34 cellular contexts compared by ENCODE assay signal in the genomic region with DNA sequence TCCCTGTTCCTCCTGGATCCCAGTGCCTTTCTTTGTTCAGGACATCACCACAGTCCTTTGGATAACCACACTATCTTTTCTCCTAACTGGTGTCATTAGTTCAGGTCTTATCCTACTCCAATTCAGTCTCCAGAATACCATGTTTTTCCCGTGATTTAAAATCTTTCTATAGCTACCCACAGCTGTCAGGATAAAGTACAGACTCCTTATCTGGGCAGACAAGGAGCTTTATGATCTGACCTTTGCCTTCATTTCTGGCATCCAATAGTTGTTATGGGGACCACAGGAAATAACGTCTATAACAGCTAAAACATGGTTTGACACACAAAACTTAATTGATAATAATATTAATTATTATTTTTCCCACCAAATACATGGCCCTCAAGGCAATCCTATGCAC.
"Had no signal": no experiment of that assay in that cellular context is flagged by ENCODE, and none has a peak within 500 bp of the region (broad histone marks: within the 10 kb centered on the region; RNA-seq: fewer than 3 reads in every experiment).

No MANE protein-coding gene starts in this region.

- H3K9me3 Mint-ChIP-seq: activated B cell treated with CpG ODN at 0.5 μM for 24 hours; activated CD8-positive, alpha-beta T cell treated with anti-CD3 and anti-CD28 coated beads for 36 hours; activated T-helper 17 cell treated with anti-CD3 and anti-CD28 coated beads, Interleukin-2, amount 50 U/mL, for 72 hours; T-helper 2 cell treated with Interferon-gamma antibody and Interleukin-4, amounts not matched to agents 5 μg/mL and 100 μg/mL, for 36 hours had no signal

- H3K36me3 ChIP-seq: brain microvascular endothelial cell, gastrocnemius medialis, heart right ventricle, WERI-Rb-1 had no signal

- H3K27ac Mint-ChIP-seq: activated B cell treated with CpG ODN at 0.5 μM for 24 hours; activated CD8-positive, alpha-beta T cell treated with anti-CD3 and anti-CD28 coated beads for 36 hours; activated naive CD8-positive, alpha-beta T cell; activated T-helper 17 cell treated with anti-CD3 and anti-CD28 coated beads, Interleukin-2, amount 50 U/mL, for 72 hours; T-helper 17 cell; T-helper 2 cell treated with Interferon-gamma antibody and Interleukin-4, amounts not matched to agents 5 μg/mL and 100 μg/mL, for 36 hours had no signal

- H3K27ac ChIP-seq: brain microvascular endothelial cell, foreskin keratinocyte, gastrocnemius medialis, heart right ventricle, WERI-Rb-1 had no signal

- ATAC-seq: activated CD4-positive, CD25-positive, alpha-beta regulatory T cell treated with anti-CD3 and anti-CD28 coated beads, Interleukin-2, amount 50 U/mL, for 24 hours; activated CD8-positive, alpha-beta T cell treated with anti-CD3 and anti-CD28 coated beads for 36 hours; activated T-cell treated with anti-CD3 and anti-CD28 coated beads, Interleukin-2, amount 50 U/mL, for 4 hours; activated T-helper 17 cell treated with anti-CD3 and anti-CD28 coated beads, Interleukin-2, amount 50 U/mL, for 72 hours; esophagus mucosa; foreskin keratinocyte; gastrocnemius medialis; heart right ventricle; T-helper 17 cell had no signal

- DNase-seq: activated B cell treated with CpG ODN at 0.5 μM for 24 hours; activated CD4-positive, alpha-beta T cell treated with anti-CD3 and anti-CD28 coated beads for 48 hours; activated CD4-positive, alpha-beta T cell treated with anti-CD3 and anti-CD28 coated beads, Interleukin-2, amount 50 U/mL, for 1 hour; activated CD4-positive, alpha-beta T cell treated with anti-CD3 and anti-CD28 coated beads, Interleukin-2, amount 50 U/mL, for 48 hours; activated CD8-positive, alpha-beta memory T cell treated with anti-CD3 and anti-CD28 coated beads for 24 hours; activated CD8-positive, alpha-beta T cell treated with anti-CD3 and anti-CD28 coated beads for 36 hours; activated effector memory CD4-positive, alpha-beta T cell treated with Interleukin-2 at 50 U/mL for 16 hours; activated gamma-delta T cell treated with Interleukin-2 at 50 U/mL for 16 hours; activated naive CD4-positive, alpha-beta T cell treated with anti-CD3 and anti-CD28 coated beads, Interleukin-2, amount 50 U/mL, for 16 hours; activated naive CD4-positive, alpha-beta T cell treated with Interleukin-2 at 50 U/mL for 16 hours; activated T-cell treated with anti-CD3 and anti-CD28 coated beads, Interleukin-2, amount 50 U/mL, for 4 hours; amniotic stem cell; anterior cingulate cortex; brain microvascular endothelial cell; caudate nucleus; cortex of kidney; effector CD8-positive, alpha-beta T cell; foreskin keratinocyte; gastrocnemius medialis; glutamatergic neuron; heart right ventricle; T-helper 1 cell; T-helper 17 cell; WERI-Rb-1 had no signal

- H3K4me1 ChIP-seq: foreskin keratinocyte had no signal

- H3K4me3 Mint-ChIP-seq: activated B cell treated with CpG ODN at 0.5 μM for 24 hours; activated CD8-positive, alpha-beta T cell treated with anti-CD3 and anti-CD28 coated beads for 36 hours; activated naive CD8-positive, alpha-beta T cell; activated T-cell treated with anti-CD3 and anti-CD28 coated beads, Interleukin-2, amount 50 U/mL, for 4 hours; activated T-helper 17 cell treated with anti-CD3 and anti-CD28 coated beads, Interleukin-2, amount 50 U/mL, for 72 hours; T-helper 17 cell; T-helper 2 cell treated with Interferon-gamma antibody and Interleukin-4, amounts not matched to agents 5 μg/mL and 100 μg/mL, for 36 hours had no signal

- H3K27me3 Mint-ChIP-seq: activated B cell treated with CpG ODN at 0.5 μM for 24 hours; activated CD8-positive, alpha-beta T cell treated with anti-CD3 and anti-CD28 coated beads for 36 hours; activated naive CD8-positive, alpha-beta T cell; activated T-helper 17 cell treated with anti-CD3 and anti-CD28 coated beads, Interleukin-2, amount 50 U/mL, for 72 hours; T-helper 17 cell had no signal

- H3K9me3 ChIP-seq: gastrocnemius medialis, heart right ventricle had no signal

- H3K4me3 ChIP-seq: gastrocnemius medialis, heart right ventricle had no signal

- FAIRE-seq: astrocyte, bronchial epithelial cell, colon, endometrium, TTC549 had no signal

- H3K27me3 ChIP-seq: brain microvascular endothelial cell, foreskin keratinocyte, gastrocnemius medialis, heart right ventricle had no signal
